In the genomic region with DNA sequence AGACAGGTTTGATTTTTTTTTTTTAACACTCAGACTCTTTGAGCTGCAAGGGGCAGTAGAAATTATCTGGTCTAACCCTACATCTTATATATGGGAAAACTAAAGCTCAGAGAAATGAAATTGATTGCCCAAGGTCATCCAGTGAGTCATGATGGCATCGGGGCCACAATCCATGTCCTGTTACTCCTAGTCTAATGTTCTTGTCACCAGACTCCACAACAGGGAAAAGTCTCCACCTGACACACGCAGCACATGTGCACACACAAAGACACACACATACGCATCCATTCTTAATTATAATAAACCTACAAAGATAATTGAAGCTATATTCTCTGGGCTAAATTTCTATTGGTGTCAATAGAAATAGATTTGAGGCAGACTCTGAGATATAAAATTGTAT, we compare ENCODE assay signal across 31 cellular contexts. TPM values are rescaled to one million over a fixed set of nuclear protein-coding genes. Genes with fewer than 3 reads are reported as not detected.
"Had no signal": no experiment of that assay in that cellular context is flagged by ENCODE, and none has a peak within 500 bp of the region (broad histone marks: within the 10 kb centered on the region; RNA-seq: fewer than 3 reads in every experiment).

No MANE protein-coding gene starts in this region.

- H3K4me1 ChIP-seq: pancreas, psoas muscle, spleen, suprapubic skin, testis, tibial nerve, upper lobe of left lung, vagina had no signal

- H3K36me3 Mint-ChIP-seq: naive B cell; naive thymus-derived CD8-positive, alpha-beta T cell; natural killer cell treated with Interleukin-12 subunit alpha and Interleukin-12 subunit beta and Interleukin-15 and Interleukin-18, amount 100 ng/mL, for 72 hours; stimulated activated memory B cell treated with anti-CD40 and anti-IgM and Interleukin-4, amounts not matched to agents 10 μg/mL and 1 μg/mL and 100 μg/mL, for 72 hours had no signal

- ATAC-seq: naive thymus-derived CD8-positive, alpha-beta T cell; natural killer cell treated with Interleukin-12 subunit alpha and Interleukin-12 subunit beta and Interleukin-15 and Interleukin-18, amount 100 ng/mL, for 72 hours; pancreas; psoas muscle; right cardiac atrium; sciatic nerve; stimulated activated memory B cell treated with anti-CD40 and anti-IgM and Interleukin-4, amounts not matched to agents 10 μg/mL and 1 μg/mL and 100 μg/mL, for 72 hours; stimulated activated naive CD8-positive, alpha-beta T cell treated with anti-CD3 and anti-CD28 coated beads, Interleukin-15, amount 100 ng/mL, for 72 hours; stimulated activated naive CD8-positive, alpha-beta T cell treated with anti-CD3 and anti-CD28 coated beads, Interleukin-15, Interleukin-2, amounts not matched to agents 100 U/mL and 50 U/mL, for 24 hours had no signal

- H3K27ac Mint-ChIP-seq: naive B cell; naive thymus-derived CD8-positive, alpha-beta T cell; natural killer cell treated with Interleukin-12 subunit alpha and Interleukin-12 subunit beta and Interleukin-15 and Interleukin-18, amount 100 ng/mL, for 72 hours; stimulated activated memory B cell treated with anti-CD40 and anti-IgM and Interleukin-4, amounts not matched to agents 10 μg/mL and 1 μg/mL and 100 μg/mL, for 72 hours; stimulated activated naive CD8-positive, alpha-beta T cell treated with anti-CD3 and anti-CD28 coated beads, Interleukin-15, amount 100 ng/mL, for 72 hours had no signal

- H3K4me1 Mint-ChIP-seq: naive B cell; stimulated activated memory B cell treated with anti-CD40 and anti-IgM and Interleukin-4, amounts not matched to agents 10 μg/mL and 1 μg/mL and 100 μg/mL, for 72 hours; stimulated activated naive CD8-positive, alpha-beta T cell treated with anti-CD3 and anti-CD28 coated beads, Interleukin-15, amount 100 ng/mL, for 72 hours had no signal

- H3K27me3 ChIP-seq: neutrophil, suprapubic skin, testis, upper lobe of left lung, vagina had no signal

- FAIRE-seq: urothelium cell line had no signal

- H3K9me3 ChIP-seq: neutrophil, pancreas, psoas muscle, spleen, suprapubic skin, testis, tibial nerve, upper lobe of left lung, vagina had no signal

- H3K36me3 ChIP-seq: neutrophil, pancreas, spleen, suprapubic skin, tibial nerve, upper lobe of left lung, vagina had no signal

- H3K27ac ChIP-seq: neutrophil, pancreas, psoas muscle, skin epidermis, spleen, suprapubic skin, testis, tibial nerve, upper lobe of left lung, vagina had no signal

- H3K4me2 ChIP-seq: smooth muscle cell had no signal

- H3K27me3 Mint-ChIP-seq: naive B cell; naive thymus-derived CD8-positive, alpha-beta T cell; stimulated activated memory B cell treated with anti-CD40 and anti-IgM and Interleukin-4, amounts not matched to agents 10 μg/mL and 1 μg/mL and 100 μg/mL, for 72 hours; stimulated activated naive CD8-positive, alpha-beta T cell treated with anti-CD3 and anti-CD28 coated beads, Interleukin-15, amount 100 ng/mL, for 72 hours had no signal

- H3K4me3 ChIP-seq: pancreas, psoas muscle, skin epidermis, smooth muscle cell, spleen, suprapubic skin, testis, tibial nerve, upper lobe of left lung, vagina had no signal

- H3K9me3 Mint-ChIP-seq: naive B cell; naive thymus-derived CD8-positive, alpha-beta T cell; natural killer cell treated with Interleukin-12 subunit alpha and Interleukin-12 subunit beta and Interleukin-15 and Interleukin-18, amount 100 ng/mL, for 72 hours; neural crest cell; stimulated activated memory B cell treated with anti-CD40 and anti-IgM and Interleukin-4, amounts not matched to agents 10 μg/mL and 1 μg/mL and 100 μg/mL, for 72 hours; stimulated activated naive CD8-positive, alpha-beta T cell treated with anti-CD3 and anti-CD28 coated beads, Interleukin-15, amount 100 ng/mL, for 72 hours had no signal

- H3K4me3 Mint-ChIP-seq: naive B cell; naive thymus-derived CD8-positive, alpha-beta T cell; natural killer cell treated with Interleukin-12 subunit alpha and Interleukin-12 subunit beta and Interleukin-15 and Interleukin-18, amount 100 ng/mL, for 72 hours; neural crest cell; stimulated activated memory B cell treated with anti-CD40 and anti-IgM and Interleukin-4, amounts not matched to agents 10 μg/mL and 1 μg/mL and 100 μg/mL, for 72 hours; stimulated activated naive CD8-positive, alpha-beta T cell treated with anti-CD3 and anti-CD28 coated beads, Interleukin-15, amount 100 ng/mL, for 72 hours had no signal

- DNase-seq: naive B cell; naive thymus-derived CD8-positive, alpha-beta T cell; nucleus accumbens; pancreas; psoas muscle; right cardiac atrium; spleen; stimulated activated CD4-positive, alpha-beta T cell treated with anti-CD3 and anti-CD28 coated beads, Interleukin-12 subunit alpha, Interleukin-12 subunit beta, amount 100 ng/mL, for 4 hours; stimulated activated CD4-positive, alpha-beta T cell treated with anti-CD3 and anti-CD28 coated beads, Interleukin-1b, Interleukin-23, amount 100 ng/mL, for 48 hours; stimulated activated CD4-positive, alpha-beta T cell treated with anti-CD3 and anti-CD28 coated beads, Interleukin-4, amount 100 ng/mL, for 1 hour; stimulated activated CD4-positive, alpha-beta T cell treated with anti-CD3 and anti-CD28 coated beads, Interleukin-4, amount 100 ng/mL, for 4 hours; stimulated activated CD8-positive, alpha-beta memory T cell treated with anti-CD3 and anti-CD28 coated beads, Interleukin-4, amount 100 ng/mL, for 48 hours; stimulated activated naive CD4-positive, alpha-beta T cell; stimulated activated naive CD8-positive, alpha-beta T cell treated with anti-CD3 and anti-CD28 coated beads, Interleukin-15, amount 100 ng/mL, for 72 hours; stimulated activated naive CD8-positive, alpha-beta T cell treated with anti-CD3 and anti-CD28 coated beads, Interleukin-15, Interleukin-2, amounts not matched to agents 100 U/mL and 50 U/mL, for 24 hours; substantia nigra; testis; trophoblast cell; upper lobe of left lung had no signal

RNA-seq across cellular contexts. Expression of gene GPC3, which starts 48.4 kb away (rescaled TPM):
- total RNA-seq: myocyte; naive thymus-derived CD8-positive, alpha-beta T cell; natural killer cell treated with Interleukin-12 subunit alpha and Interleukin-12 subunit beta and Interleukin-15 and Interleukin-18, amount 100 ng/mL, for 72 hours had no signal
